Comparison of ENCODE assay signal across 8 cellular contexts in the genomic region with DNA sequence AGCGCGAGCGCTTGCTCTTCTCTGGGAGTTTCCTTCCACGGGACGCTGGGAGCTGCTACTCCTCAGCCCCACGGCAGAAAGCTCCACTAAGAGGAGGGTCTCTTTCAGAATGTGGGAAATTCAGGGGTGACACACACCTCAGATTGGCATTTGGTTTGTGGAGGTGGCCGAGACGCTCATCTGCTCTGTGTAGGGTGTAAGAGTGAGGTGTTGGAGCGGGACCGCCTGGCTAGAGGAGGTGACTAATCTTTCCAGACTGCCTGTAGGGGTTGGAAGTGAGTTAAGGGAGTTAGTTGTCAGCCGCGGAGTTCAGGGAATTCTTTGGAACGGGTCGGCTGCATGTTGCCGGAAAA. TPM values are rescaled to one million over a fixed set of nuclear protein-coding genes. Genes with fewer than 3 reads are reported as not detected.
DNase-seq lines count a peak whose midpoint lies in the region; ATAC-seq, FAIRE-seq and TF ChIP-seq lines count a peak whose summit lies in the region.

No MANE protein-coding gene starts in this region.

- intact Hi-C loops in right lobe of liver (cut with DNase I), result no loop called here

- H3K4me1 Mint-ChIP-seq in T-helper 17 cell, result peaks cover 35% of the 10 kb centered on the region

- FAIRE-seq in GM18507 (lab: Jason Lieb, UNC), result peak; percentile 15

- peak overlapping the region; percentile 76 to 99 (median 96) for H3K4me3 ChIP-seq in right lobe of liver

- TF ChIP-seq POLR2A in right lobe of liver (IDR thresholded peaks at IDR 0.05), result no peak

- H3K4me1 ChIP-seq in right lobe of liver, result peaks cover 0 to 17% (median 7%) of the 10 kb centered on the region in 4 donors

- H3K27me3 Mint-ChIP-seq in T-helper 17 cell, result no peaks in the 10 kb centered on the region

- DNase-seq in GM18507 (ENCODE audit: extremely low spot score, insufficient read length, low read depth) (no peak), T-helper 17 cell (peak in 1 of 3 donors; percentile 9), right lobe of liver (peak; percentile 39 to 54 (median 50)), NCI-H1105 treated with DMSO at 0.1 percent for 48 hours (lab: John Stamatoyannopoulos, UW) (no peak), superior temporal gyrus (ENCODE audit: extremely low spot score) (no peak)
- peak; percentile 12 to 30 (median 20) for DNase-seq in stimulated activated CD4-positive, alpha-beta T cell treated with anti-CD3 and anti-CD28 coated beads, TNF-alpha, amount 100 ng/mL, for 4 hours (ENCODE audit: low read depth in 3 of 3)

- WGBS in right lobe of liver (ENCODE audit: insufficient coverage, low coverage, low lambda C conversion rate, missing lambda C conversion rate), result 0% methylated on average over 10 of the region's 15 CpGs

- H3K9me3 ChIP-seq in T-helper 17 cell (ENCODE audit: control insufficient read depth, low read length, poor library complexity, severe bottlenecking) (no peaks in the 10 kb centered on the region), right lobe of liver (no peaks in the 10 kb centered on the region)

- H3K27ac ChIP-seq in cingulate gyrus (ENCODE audit: low read depth, low read length), result peak overlapping the region; percentile 60
- H3K27ac ChIP-seq in right lobe of liver, result peak overlapping the region; percentile 56 to 85 (median 71)

- peak; percentile 21 for ATAC-seq in HG03060 (IDR thresholded peaks at IDR 0.05; ENCODE audit: low read depth, unreplicated experiment)
- no peak for ATAC-seq in T-helper 17 cell
- peak; percentile 38 to 50 (median 44) for ATAC-seq in right lobe of liver

- no peaks in the 10 kb centered on the region for H3K27me3 ChIP-seq in right lobe of liver

- peak overlapping the region; percentile 91 for H3K27ac Mint-ChIP-seq in T-helper 17 cell

- TF ChIP-seq CTCF in right lobe of liver (IDR thresholded peaks at IDR 0.05), result no peak

- peaks cover 0 to 32% (median 15%) of the 10 kb centered on the region in 4 donors for H3K36me3 ChIP-seq in right lobe of liver

- H3K4me3 Mint-ChIP-seq in T-helper 17 cell, result peak overlapping the region; percentile 94

- H3K36me3 Mint-ChIP-seq in T-helper 17 cell (ENCODE audit: low read depth), result peaks cover 2% of the 10 kb centered on the region

RNA-seq across cellular contexts. Expression of gene PSMD11, which starts 0.7 kb away (rescaled TPM):
- total RNA-seq in T-helper 17 cell (10 to 100 TPM; 66.1 to 81.7 TPM), right lobe of liver (10 to 100 TPM; 45.7 to 61.3 (median 51.6) TPM)

RNA-seq across cellular contexts. Expression of gene CDK5R1, which starts 41.7 kb away (rescaled TPM):
- total RNA-seq in T-helper 17 cell, result 1 to 10 TPM; 8.0 to 8.2 TPM
- under 1 TPM; 0.37 to 0.90 (median 0.48) TPM for total RNA-seq in right lobe of liver

Comparison
In these comparisons a context has a peak if more than half of its experiments do, and no peak if none do; other contexts are left out.
1. DNase-seq: peak in right lobe of liver (3 of 3) and stimulated activated CD4-positive, alpha-beta T cell treated with anti-CD3 and anti-CD28 coated beads, TNF-alpha, amount 100 ng/mL, for 4 hours (3 of 3); none in GM18507 (single experiment), NCI-H1105 treated with DMSO at 0.1 percent for 48 hours (single experiment) and superior temporal gyrus (single experiment).
2. RNA of gene CDK5R1, which starts 41.7 kb away (total RNA-seq): 8.0 to 8.2 TPM in T-helper 17 cell; 0.37 to 0.90 TPM in right lobe of liver; every median in the first group is over 4 times any median in the second.